Comparison of ENCODE assay signal across 7 cellular contexts in the genomic region with DNA sequence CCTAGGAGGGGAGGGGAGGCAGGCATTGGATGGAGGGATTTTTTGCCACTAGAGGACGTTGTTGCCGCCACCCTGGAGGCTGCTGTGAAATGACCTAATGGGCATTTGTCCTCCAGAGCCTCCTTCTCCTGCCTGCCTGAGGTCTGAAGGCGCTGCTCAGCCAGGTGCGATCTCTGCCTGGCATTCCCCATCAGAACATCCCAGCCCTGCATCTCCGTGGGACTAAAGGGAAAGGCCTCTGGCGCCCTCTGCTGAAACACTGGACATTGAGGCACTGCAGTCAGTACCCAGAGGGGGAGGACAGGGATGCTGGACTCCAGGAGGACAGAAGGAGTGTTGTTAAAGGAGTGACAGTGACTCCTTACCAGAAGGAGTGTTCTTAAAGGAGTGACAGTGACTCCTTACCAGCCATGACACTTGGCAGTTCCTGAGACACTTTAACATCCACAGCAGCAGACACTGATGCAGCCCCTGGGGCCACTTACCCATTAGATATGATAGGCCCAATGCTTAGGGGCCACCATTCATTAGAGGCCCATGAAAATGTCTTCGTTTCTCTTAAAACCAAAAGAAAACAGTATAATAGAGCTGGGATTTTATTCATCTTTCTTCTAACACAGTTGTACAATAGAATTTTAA. TPM values are rescaled to one million over a fixed set of nuclear protein-coding genes. Genes with fewer than 3 reads are reported as not detected.
DNase-seq lines count a peak whose midpoint lies in the region; ATAC-seq and TF ChIP-seq lines count a peak whose summit lies in the region.

No MANE protein-coding gene starts in this region.

- H3K27me3 Mint-ChIP-seq in nephron (ENCODE audit: low read depth), result peaks cover 4% of the 10 kb centered on the region

- no peak for ATAC-seq in GM21367 (IDR thresholded peaks at IDR 0.05; ENCODE audit: unreplicated experiment)

- peak; percentile 49 for DNase-seq in GM10266 (ENCODE audit: extremely low spot score)
- peak; percentile 36 for DNase-seq in NAMALWA (ENCODE audit: low spot score)
- peak; percentile 36 for DNase-seq in UCSD-AML1 (lab: John Stamatoyannopoulos, UW; ENCODE audit: unreplicated experiment)
- no peak for DNase-seq in esophagus muscularis mucosa (ENCODE audit: extremely low spot score)
- no peak for DNase-seq in NCI-H187 treated with DMSO at 0.1 percent for 48 hours (lab: John Stamatoyannopoulos, UW)

- TF ChIP-seq CTCF in GM10266 (IDR thresholded peaks at IDR 0.05; ENCODE audit: control insufficient read depth, insufficient read depth, low read depth, missing control alignments) (peak; percentile 65), esophagus muscularis mucosa (IDR thresholded peaks at IDR 0.05) (peak; percentile 51 to 52 (median 51)), nephron (IDR thresholded peaks at IDR 0.05; ENCODE audit: unreplicated experiment in 3 of 3) (peak; percentile 66 to 85 (median 68))

- H3K36me3 Mint-ChIP-seq in nephron (ENCODE audit: low read depth), result no peaks in the 10 kb centered on the region

- TF ChIP-seq EP300 in esophagus muscularis mucosa (IDR thresholded peaks at IDR 0.05), result no peak

- H3K4me3 Mint-ChIP-seq in nephron, result no peak overlapping the region

- no peaks in the 10 kb centered on the region for H3K4me1 ChIP-seq in esophagus muscularis mucosa

- no peaks in the 10 kb centered on the region for H3K9me3 ChIP-seq in esophagus muscularis mucosa

- H3K4me1 Mint-ChIP-seq in nephron, result peaks cover 3% of the 10 kb centered on the region

- peaks cover 0 to 45% (median 34%) of the 10 kb centered on the region in 4 donors for H3K36me3 ChIP-seq in esophagus muscularis mucosa

- no peak for TF ChIP-seq POLR2A in esophagus muscularis mucosa (IDR thresholded peaks at IDR 0.05; ENCODE audit: low read depth)

- no peaks in the 10 kb centered on the region for H3K9me3 Mint-ChIP-seq in nephron

- no peak overlapping the region for H3K27ac Mint-ChIP-seq in nephron

- intact Hi-C loops in esophagus muscularis mucosa (cut with DNase I), result no loop called here

- WGBS in esophagus muscularis mucosa, result 49% methylated on average over 7 of the region's 7 CpGs

- H3K27ac ChIP-seq in esophagus muscularis mucosa (replicated peaks in 1 of 4), result no peak overlapping the region

- no peak overlapping the region for H3K4me3 ChIP-seq in esophagus muscularis mucosa

- H3K27me3 ChIP-seq in esophagus muscularis mucosa, result no peaks in the 10 kb centered on the region

RNA-seq across cellular contexts. Expression of a gene that starts 17.0 kb away (rescaled TPM):
- 10 to 100 TPM in 3 of 4 donors, 1 to 10 TPM in 1; 2.1 to 40.0 (median 29.4) TPM for total RNA-seq in esophagus muscularis mucosa

RNA-seq across cellular contexts. Expression of a gene that starts 59.3 kb away (rescaled TPM):
- 1 to 10 TPM in 1 of 4 donors, not detected in 3; 3.0 TPM for total RNA-seq in esophagus muscularis mucosa

Comparison
In these comparisons a context has a peak if more than half of its experiments do, and no peak if none do; other contexts are left out.
1. DNase-seq: peak in GM10266 (single experiment), NAMALWA (single experiment) and UCSD-AML1 (single experiment); none in esophagus muscularis mucosa (single experiment) and NCI-H187 treated with DMSO at 0.1 percent for 48 hours (single experiment).
2. Peak in every context shown above with its lines, with median percentiles within 50 percentile points of each other: CTCF ChIP-seq.